ENCODE assay signal across 10 cellular contexts in genomic region chr22:23281053-23281405, GRCh38.
DNase-seq lines count a peak whose midpoint lies in the region; TF ChIP-seq lines count a peak whose summit lies in the region.
"Had no signal": no experiment of that assay in that cellular context is flagged by ENCODE, and none has a peak within 500 bp of the region (broad histone marks: within the 10 kb centered on the region; RNA-seq: fewer than 3 reads in every experiment).

No MANE protein-coding gene starts in this region.

- no peak for TF ChIP-seq POLR2A in adrenal gland (IDR thresholded peaks at IDR 0.05)

- H3K4me1 Mint-ChIP-seq in endodermal cell, result no peaks in the 10 kb centered on the region
- H3K4me1 Mint-ChIP-seq in osteocyte (ENCODE audit: unreplicated experiment), result peaks cover 23% of the 10 kb centered on the region

- H3K9ac ChIP-seq in endodermal cell (ENCODE audit: extremely low read depth, low read length, poor library complexity, severe bottlenecking) (no peak overlapping the region), rectal smooth muscle tissue (ENCODE audit: low read length) (no peak overlapping the region)

- H3K36me3 ChIP-seq in DOHH2 (ENCODE audit: control insufficient read depth, low read length) (peaks cover 64% of the 10 kb centered on the region), PC-9 (ENCODE audit: low read depth) (no peaks in the 10 kb centered on the region), endodermal cell (ENCODE audit: control insufficient read depth, insufficient read depth, low read length) (peaks cover 68% of the 10 kb centered on the region), rectal smooth muscle tissue (ENCODE audit: control insufficient read depth, insufficient read depth, low read length) (peaks cover 11% of the 10 kb centered on the region), adrenal gland (replicated peaks in 1 of 2) (peaks cover 0 to 14% of the 10 kb centered on the region in 2 donors)

- no peak overlapping the region for H3K4me3 ChIP-seq in DOHH2 (ENCODE audit: low read length)
- no peak overlapping the region for H3K4me3 ChIP-seq in PC-9
- H3K4me3 ChIP-seq in endodermal cell (ENCODE audit: low read length), result no peak overlapping the region
- H3K4me3 ChIP-seq in rectal smooth muscle tissue (ENCODE audit: low read length), result no peak overlapping the region
- no peak overlapping the region for H3K4me3 ChIP-seq in adrenal gland

- no TSS peak for BruUV-seq in PC-9 (replicated peaks; lab: Mats Ljungman, UMichigan)

- H3F3A ChIP-seq in DOHH2 (ENCODE audit: control insufficient read depth, insufficient read depth), result no peaks in the 10 kb centered on the region
- peaks cover 23% of the 10 kb centered on the region; the same call in 1 of the 2 replicates for H3F3A ChIP-seq in PC-9 (ENCODE audit: insufficient read depth, low read depth)

- H3K4me1 ChIP-seq in DOHH2 (ENCODE audit: control insufficient read depth, low read length) (peaks cover 19% of the 10 kb centered on the region), PC-9 (replicated peaks; ENCODE audit: insufficient read depth) (peaks cover 18% of the 10 kb centered on the region), endodermal cell (ENCODE audit: control insufficient read depth, insufficient read depth, low read length) (no peaks in the 10 kb centered on the region), rectal smooth muscle tissue (ENCODE audit: control insufficient read depth, insufficient read depth, low read length) (peaks cover 26% of the 10 kb centered on the region), adrenal gland (replicated peaks in 1 of 2) (peaks cover 0 to 11% of the 10 kb centered on the region in 2 donors)

- intact Hi-C loops in PC-9 (cut with micrococcal nuclease; ENCODE audit: unreplicated experiment) (loop anchor here (5.0 kb wide), 1 partner anchor 324 kb away; no protein-coding TSS in a partner anchor), adrenal gland (cut with DNase I) (loop anchor here (5.0 kb wide), 2 partner anchors 104 to 324 kb away; no protein-coding TSS in a partner anchor)

- POLR2A ChIA-PET in PC-9 (lab: Charles Lee; ENCODE audit: unreplicated experiment), result no interaction called here

- WGBS in endodermal cell (ENCODE audit: insufficient coverage in 1 of 2, insufficient read length in 1 of 2), 2 experiments, result 95 to 96% methylated on average over 7 to 11 of the region's 11 CpGs
- 77 to 87% (median 78%) methylated on average over 10 to 11 of the region's 11 CpGs; no CpG with 5 or more reads in 1 of the 4 donors for WGBS in adrenal gland, 4 donors

- no peaks in the 10 kb centered on the region for H4K20me1 ChIP-seq in DOHH2 (ENCODE audit: control insufficient read depth, insufficient read depth, low read depth, low read length)
- peaks cover 2% of the 10 kb centered on the region; the same call in 1 of the 2 replicates for H4K20me1 ChIP-seq in PC-9 (ENCODE audit: insufficient read depth)

- CTCF ChIA-PET in PC-9 (lab: Charles Lee), result interaction anchor here (1.5 kb wide), 1 partner anchor 104 kb away, joined by 7 read pairs; no protein-coding TSS in a partner anchor

- TF ChIP-seq CTCF in DOHH2 (IDR thresholded peaks at IDR 0.05; ENCODE audit: low read depth, low read length, poor library complexity, severe bottlenecking), result no peak
- no peak for TF ChIP-seq CTCF in PC-9 (conservative IDR thresholded peaks at IDR 0.05)
- TF ChIP-seq CTCF in endodermal cell (conservative IDR thresholded peaks at IDR 0.05), result no peak
- no peak for TF ChIP-seq CTCF in adrenal gland (IDR thresholded peaks at IDR 0.05)
- no peak for TF ChIP-seq CTCF in osteocyte (IDR thresholded peaks at IDR 0.05)

- H3K79me2 ChIP-seq in DOHH2 (ENCODE audit: control insufficient read depth, low read length) (no peaks in the 10 kb centered on the region), PC-9 (ENCODE audit: low read depth) (0 out of 2 replicates have a peak, but pooled peaks cover 11% of the 10 kb centered on the region)

- H3K9me3 Mint-ChIP-seq in endodermal cell (no peaks in the 10 kb centered on the region), osteocyte (ENCODE audit: unreplicated experiment) (no peaks in the 10 kb centered on the region)

- H3K4me3 Mint-ChIP-seq in endodermal cell (no peak overlapping the region), osteocyte (ENCODE audit: unreplicated experiment) (no peak overlapping the region)
- H3K4me3 Mint-ChIP-seq: activated naive CD8-positive, alpha-beta T cell had no signal

- no peak overlapping the region for H2AFZ ChIP-seq in PC-9

- H3K4me2 ChIP-seq in DOHH2 (ENCODE audit: low read length) (peak overlapping the region; percentile 34; the same call in 1 of the 2 replicates), PC-9 (peak overlapping the region; percentile 80; the same call in 1 of the 2 replicates)

- H3K27ac Mint-ChIP-seq in endodermal cell (peak overlapping the region; percentile 23), osteocyte (ENCODE audit: unreplicated experiment) (no peak overlapping the region)
- H3K27ac Mint-ChIP-seq: activated naive CD8-positive, alpha-beta T cell had no signal

- H3K27me3 Mint-ChIP-seq in endodermal cell (ENCODE audit: insufficient read depth) (no peaks in the 10 kb centered on the region), osteocyte (ENCODE audit: unreplicated experiment) (no peaks in the 10 kb centered on the region)
- H3K27me3 Mint-ChIP-seq: activated naive CD8-positive, alpha-beta T cell had no signal

- no peaks in the 10 kb centered on the region for H3K9me2 ChIP-seq in DOHH2 (replicated peaks; ENCODE audit: control insufficient read depth, low read length)
- H3K9me2 ChIP-seq in PC-9 (ENCODE audit: insufficient read depth), result no peaks in the 10 kb centered on the region

- DNase-seq in PC-9 (no peak), endodermal cell (no peak), adrenal gland (no peak), glomerular visceral epithelial cell (ENCODE audit: extremely low spot score) (no peak), osteocyte (ENCODE audit: extremely low spot score, unreplicated experiment) (no peak), NCI-H2029 treated with DMSO at 0.1 percent for 48 hours (lab: John Stamatoyannopoulos, UW) (no peak)
- DNase-seq: T1000 had no signal

- H3K36me3 Mint-ChIP-seq in endodermal cell (ENCODE audit: low read depth), result peaks cover 40% of the 10 kb centered on the region
- peaks cover 7% of the 10 kb centered on the region for H3K36me3 Mint-ChIP-seq in osteocyte (ENCODE audit: unreplicated experiment)
- H3K36me3 Mint-ChIP-seq: activated naive CD8-positive, alpha-beta T cell had no signal

- H3K27me3 ChIP-seq in DOHH2 (ENCODE audit: control insufficient read depth, low read length), result no peaks in the 10 kb centered on the region
- no peaks in the 10 kb centered on the region for H3K27me3 ChIP-seq in PC-9 (ENCODE audit: insufficient read depth, low read depth)
- no peaks in the 10 kb centered on the region for H3K27me3 ChIP-seq in endodermal cell (ENCODE audit: control insufficient read depth, insufficient read depth, low read length, poor library complexity, severe bottlenecking)
- H3K27me3 ChIP-seq in rectal smooth muscle tissue (ENCODE audit: control insufficient read depth, insufficient read depth, low read length), result no peaks in the 10 kb centered on the region
- H3K27me3 ChIP-seq in adrenal gland, result no peaks in the 10 kb centered on the region

- no peaks in the 10 kb centered on the region for H3K9me3 ChIP-seq in DOHH2 (ENCODE audit: control insufficient read depth, insufficient read depth, low read length)
- no peaks in the 10 kb centered on the region for H3K9me3 ChIP-seq in PC-9 (ENCODE audit: insufficient read depth, low read depth)
- H3K9me3 ChIP-seq in endodermal cell (ENCODE audit: control insufficient read depth, low read length), result no peaks in the 10 kb centered on the region
- H3K9me3 ChIP-seq in adrenal gland (replicated peaks in 1 of 3), result no peaks in the 10 kb centered on the region

- no peak overlapping the region for H3K27ac ChIP-seq in DOHH2 (ENCODE audit: low read depth, low read length)
- peak overlapping the region; percentile 63; the same call in 1 of the 2 replicates for H3K27ac ChIP-seq in PC-9
- H3K27ac ChIP-seq in endodermal cell (ENCODE audit: low read depth, low read length), result no peak overlapping the region
- peak overlapping the region; percentile 84 for H3K27ac ChIP-seq in rectal smooth muscle tissue (ENCODE audit: low read depth, low read length)
- peak overlapping the region in 2 of 5 donors; percentile 66 to 80 for H3K27ac ChIP-seq in adrenal gland

Comparison
In these comparisons a context has a peak if more than half of its experiments do, and no peak if none do; other contexts are left out.
1. H3K27ac ChIP-seq: peak in PC-9 (single experiment) and rectal smooth muscle tissue (single experiment); none in DOHH2 (single experiment) and endodermal cell (single experiment).